20 cellular contexts compared by ENCODE assay signal in genomic region chr7:34062341-34062740, GRCh38.
"Had no signal": no experiment of that assay in that cellular context is flagged by ENCODE, and none has a peak within 500 bp of the region (broad histone marks: within the 10 kb centered on the region; RNA-seq: fewer than 3 reads in every experiment).

No MANE protein-coding gene starts in this region.

- H3K4me3 ChIP-seq: esophagus muscularis mucosa, gastrocnemius medialis, heart right ventricle, right atrium auricular region, sigmoid colon, skin epidermis had no signal

- H3K27ac ChIP-seq: esophagus muscularis mucosa, gastrocnemius medialis, neutrophil, right atrium auricular region, sigmoid colon, skin epidermis had no signal

- H3K9me3 ChIP-seq: esophagus muscularis mucosa, gastrocnemius medialis, heart right ventricle, neutrophil, right atrium auricular region, sigmoid colon had no signal

- H3K4me3 Mint-ChIP-seq: naive thymus-derived CD4-positive, alpha-beta T cell had no signal

- FAIRE-seq: endometrium, islet of Langerhans had no signal

- H3K27me3 ChIP-seq: esophagus muscularis mucosa, gastrocnemius medialis, heart right ventricle, neutrophil, right atrium auricular region, sigmoid colon had no signal

- H3K36me3 Mint-ChIP-seq: naive thymus-derived CD4-positive, alpha-beta T cell had no signal

- DNase-seq: cortex of kidney; effector memory CD4-positive, alpha-beta T cell; gastrocnemius medialis; heart right ventricle; hypothalamus; mammary epithelial cell; naive thymus-derived CD4-positive, alpha-beta T cell; posterior cingulate gyrus; sigmoid colon; stimulated activated CD4-positive, alpha-beta T cell treated with anti-CD3 and anti-CD28 coated beads, Interleukin-2, amount 100 ng/mL, for 24 hours; stimulated activated CD4-positive, alpha-beta T cell treated with anti-CD3 and anti-CD28 coated beads, Interleukin-4, amount 100 ng/mL, for 4 hours; stimulated activated naive CD4-positive, alpha-beta T cell; trophoblast cell had no signal

- ATAC-seq: gastrocnemius medialis; heart right ventricle; left lobe of liver; naive thymus-derived CD4-positive, alpha-beta T cell had no signal

- H3K36me3 ChIP-seq: esophagus muscularis mucosa, gastrocnemius medialis, heart right ventricle, neutrophil, right atrium auricular region, sigmoid colon had no signal

- H3K27ac Mint-ChIP-seq: naive thymus-derived CD4-positive, alpha-beta T cell had no signal
